Comparison of ENCODE assay signal across 8 cellular contexts in genomic region chr20:16476032-16476431, GRCh38.
DNase-seq lines count a peak whose midpoint lies in the region; ATAC-seq and TF ChIP-seq lines count a peak whose summit lies in the region.

No MANE protein-coding gene starts in this region.

- H3K4me2 ChIP-seq in mammary epithelial cell (ENCODE audit: insufficient read depth, low read depth, low read length), result no peak overlapping the region

- dilution Hi-C loops in mammary epithelial cell (cut with HindIII; ENCODE audit: low sequenced_read_pairs), result no loop called here

- H2AFZ ChIP-seq in mammary epithelial cell (ENCODE audit: low read depth, low read length), result no peak overlapping the region

- H3K27ac ChIP-seq in mammary epithelial cell (ENCODE audit: insufficient read depth, low read depth, low read length) (no peak overlapping the region), aorta (ENCODE audit: low read depth in 1 of 2, low read length in 2 of 2) (no peak overlapping the region)

- no peak overlapping the region for H3K27ac Mint-ChIP-seq in activated T-cell treated with anti-CD3 and anti-CD28 coated beads, Interleukin-2, amount 50 U/mL, for 24 hours

- no peaks in the 10 kb centered on the region for H3K9me3 Mint-ChIP-seq in activated T-cell treated with anti-CD3 and anti-CD28 coated beads, Interleukin-2, amount 50 U/mL, for 24 hours

- H3K4me1 ChIP-seq in mammary epithelial cell (ENCODE audit: insufficient read depth, low read length) (no peaks in the 10 kb centered on the region), aorta (ENCODE audit: control insufficient read depth in 1 of 2, insufficient read depth in 2 of 2, low read length in 2 of 2) (no peaks in the 10 kb centered on the region)

- H3K79me2 ChIP-seq in mammary epithelial cell (ENCODE audit: insufficient read depth, low read length), result no peaks in the 10 kb centered on the region

- WGBS in mammary epithelial cell (ENCODE audit: low coverage, missing lambda C conversion rate), result 0% methylated on average over 3 of the region's 3 CpGs
- 3 to 7% methylated on average over 3 of the region's 3 CpGs for WGBS in aorta, 2 donors

- no TSS peak for BruUV-seq in mammary epithelial cell (replicated peaks; lab: Mats Ljungman, UMichigan)

- H3K36me3 Mint-ChIP-seq in activated T-cell treated with anti-CD3 and anti-CD28 coated beads, Interleukin-2, amount 50 U/mL, for 24 hours (ENCODE audit: low read depth), result peaks cover 12% of the 10 kb centered on the region

- H3K36me3 ChIP-seq in mammary epithelial cell (ENCODE audit: insufficient read depth, low read length) (peaks cover 1% of the 10 kb centered on the region), aorta (ENCODE audit: control insufficient read depth in 1 of 2, insufficient read depth in 2 of 2, low read length in 1 of 2) (peaks cover 0 to 2% of the 10 kb centered on the region in 2 donors)

- intact Hi-C loops in Right ventricle myocardium inferior (cut with DNase I), result no loop called here
- intact Hi-C loops in cardiac septum (cut with DNase I), result no loop called here
- intact Hi-C loops in mammary epithelial cell (cut with micrococcal nuclease), result loop anchor here (5.0 to 10.0 kb wide), 2 partner anchors 541 to 834 kb away; no protein-coding TSS in a partner anchor
- intact Hi-C loops in left colon (cut with DNase I, micrococcal nuclease), result no loop called here
- intact Hi-C loops in aorta (cut with DNase I), result no loop called here

- CTCF ChIA-PET in mammary epithelial cell (lab: Charles Lee; ENCODE audit: low non-redundant PET), result no interaction called here

- H3K27me3 Mint-ChIP-seq in activated T-cell treated with anti-CD3 and anti-CD28 coated beads, Interleukin-2, amount 50 U/mL, for 24 hours, result no peaks in the 10 kb centered on the region

- H3K4me3 ChIP-seq in mammary epithelial cell (replicated peaks in 1 of 3; ENCODE audit: insufficient read depth in 1 of 3, low read depth in 2 of 3, low read length in 3 of 3) (no peak overlapping the region), aorta (ENCODE audit: low read length in 2 of 2) (no peak overlapping the region)

- TF ChIP-seq CTCF in mammary epithelial cell (conservative IDR thresholded peaks at IDR 0.05 in 1 of 2, IDR thresholded peaks at IDR 0.05 in 1 of 2; ENCODE audit: extremely low read depth in 1 of 2, insufficient read depth in 1 of 2, low read depth in 1 of 2, low read length in 2 of 2), result peak; percentile 65

- H3K4me3 Mint-ChIP-seq in activated T-cell treated with anti-CD3 and anti-CD28 coated beads, Interleukin-2, amount 50 U/mL, for 24 hours, result no peak overlapping the region

- H3K4me1 Mint-ChIP-seq in activated T-cell treated with anti-CD3 and anti-CD28 coated beads, Interleukin-2, amount 50 U/mL, for 24 hours (ENCODE audit: low read depth), result peaks cover 13% of the 10 kb centered on the region

- no peak for DNase-seq in Right ventricle myocardium inferior (ENCODE audit: missing footprints)
- DNase-seq in cardiac septum (ENCODE audit: low spot score), result no peak
- peak; percentile 61 for DNase-seq in NCI-H526 treated with DMSO at 0.1 percent for 48 hours (lab: John Stamatoyannopoulos, UW)
- DNase-seq in mammary epithelial cell, result peak; percentile 23
- DNase-seq in left colon, result no peak
- DNase-seq in aorta, result no peak
- DNase-seq in activated T-cell treated with anti-CD3 and anti-CD28 coated beads, Interleukin-2, amount 50 U/mL, for 24 hours, result no peak

- no peak overlapping the region for H3K9ac ChIP-seq in mammary epithelial cell (ENCODE audit: insufficient read depth, low read length)

- ATAC-seq in Right ventricle myocardium inferior, result peak; percentile 50
- peak; percentile 72 for ATAC-seq in HG03354 (IDR thresholded peaks at IDR 0.05; ENCODE audit: poor library complexity, severe bottlenecking, unreplicated experiment)
- ATAC-seq in left colon, result peak; percentile 61
- ATAC-seq in aorta (ENCODE audit: low FRiP score), result peak; percentile 64

- no peaks in the 10 kb centered on the region for H4K20me1 ChIP-seq in mammary epithelial cell (ENCODE audit: insufficient read depth, low read length)

- H3K27me3 ChIP-seq in mammary epithelial cell (ENCODE audit: insufficient read depth, low read length) (no peaks in the 10 kb centered on the region), aorta (ENCODE audit: control insufficient read depth in 1 of 2, insufficient read depth in 2 of 2, low read length in 1 of 2) (no peaks in the 10 kb centered on the region)

- no peaks in the 10 kb centered on the region for H3K9me3 ChIP-seq in mammary epithelial cell (replicated peaks; ENCODE audit: insufficient read depth, low read length)
- no peaks in the 10 kb centered on the region for H3K9me3 ChIP-seq in aorta (ENCODE audit: control insufficient read depth, low read length)

- in situ Hi-C loops in mammary epithelial cell (cut with MboI; ENCODE audit: low sequenced_read_pairs in 2 of 2), result no loop called here

Comparison
In these comparisons a context has a peak if more than half of its experiments do, and no peak if none do; other contexts are left out.
1. DNase-seq: peak in NCI-H526 treated with DMSO at 0.1 percent for 48 hours (single experiment) and mammary epithelial cell (single experiment); none in Right ventricle myocardium inferior (single experiment), cardiac septum (single experiment), left colon (0 of 2), aorta (0 of 2) and activated T-cell treated with anti-CD3 and anti-CD28 coated beads, Interleukin-2, amount 50 U/mL, for 24 hours (single experiment).
2. Peak in every context shown above with its lines, with median percentiles within 50 percentile points of each other: ATAC-seq.